26 cellular contexts compared by ENCODE assay signal in the genomic region with DNA sequence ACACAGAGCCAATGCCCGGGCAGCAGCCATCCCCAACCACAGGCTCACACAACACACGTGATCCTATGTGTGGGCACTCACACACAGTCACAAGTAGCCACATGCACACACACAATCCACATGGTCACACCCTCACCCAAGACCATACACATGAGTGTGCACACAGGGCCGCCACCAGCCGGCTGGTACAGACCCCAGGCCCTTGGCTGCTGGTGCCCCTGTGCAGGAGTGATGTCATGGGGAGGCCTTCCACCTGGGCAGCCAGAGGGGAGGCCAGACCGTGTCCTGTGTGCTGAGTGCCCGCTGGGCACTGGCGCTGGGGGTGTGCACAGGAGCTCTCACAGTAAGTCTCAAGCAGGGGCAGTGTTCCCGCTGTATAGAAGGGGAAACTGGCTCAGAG. TPM values are rescaled to one million over a fixed set of nuclear protein-coding genes. Genes with fewer than 3 reads are reported as not detected.
DNase-seq lines count a peak whose midpoint lies in the region; FAIRE-seq and TF ChIP-seq lines count a peak whose summit lies in the region.
"Had no signal": no experiment of that assay in that cellular context is flagged by ENCODE, and none has a peak within 500 bp of the region (broad histone marks: within the 10 kb centered on the region; RNA-seq: fewer than 3 reads in every experiment).

No MANE protein-coding gene starts in this region.

- H3K27me3 ChIP-seq in neuronal stem cell (ENCODE audit: control insufficient read depth in 3 of 3, insufficient read depth in 3 of 3, low read depth in 1 of 3, low read length in 3 of 3), result peaks cover 3 to 94% (median 73%) of the 10 kb centered on the region in 3 experiments

- TF ChIP-seq CTCF in VCaP (conservative IDR thresholded peaks at IDR 0.05) (no peak), kidney (IDR thresholded peaks at IDR 0.05; ENCODE audit: borderline replicate concordance, extremely low read depth, insufficient read depth) (no peak)

- H4K91ac ChIP-seq in neuronal stem cell (ENCODE audit: low read depth, low read length, poor library complexity), result no peak overlapping the region

- no peak overlapping the region for H3K4me2 ChIP-seq in neuronal stem cell (ENCODE audit: insufficient read depth, low read length, poor library complexity, severe bottlenecking)
- H3K4me2 ChIP-seq: GM23338 had no signal

- peak overlapping the region; percentile 69 for H3K18ac ChIP-seq in neuronal stem cell (ENCODE audit: low read length)

- H2BK5ac ChIP-seq in neuronal stem cell (ENCODE audit: low read length), result no peak overlapping the region

- in situ Hi-C loops in KBM-7 (cut with MboI; ENCODE audit: low pct_unique_long_range_greater_than_20kb, low sequenced_read_pairs), result loop anchor here (10.0 kb wide), 2 partner anchors 55 to 145 kb away; no protein-coding TSS in a partner anchor

- H3K4me3 ChIP-seq in kidney (ENCODE audit: low read length in 2 of 2) (no peak overlapping the region), neuronal stem cell (ENCODE audit: low read length in 2 of 2) (no peak overlapping the region)
- H3K4me3 ChIP-seq: GM23338, HAP-1 had no signal

- no peak for DNase-seq in HTR-8/SVneo (ENCODE audit: insufficient read length, low spot score)
- DNase-seq in kidney, result peak; percentile 60
- DNase-seq in neuronal stem cell (ENCODE audit: low spot score), result no peak
- DNase-seq in activated CD4-positive, alpha-beta T cell treated with anti-CD3 and anti-CD28 coated beads for 4 hours, result no peak
- DNase-seq in activated effector memory CD4-positive, alpha-beta T cell treated with Interleukin-2 at 50 U/mL for 16 hours, result no peak
- DNase-seq in KBM-7, result no peak
- no peak for DNase-seq in SK-N-DZ (ENCODE audit: low spot score)
- DNase-seq: C1 segment of cervical spinal cord; Calu3; CD4-positive, alpha-beta memory T cell; COR-L47; DMS53; DMS79 treated with DMSO at 0.1 percent for 48 hours; GF-D8; HFFc6 had no signal

- no peak overlapping the region for H3K23ac ChIP-seq in neuronal stem cell (ENCODE audit: low read depth, low read length, poor library complexity)

- H2AK5ac ChIP-seq in neuronal stem cell (ENCODE audit: low read depth, low read length), result peak overlapping the region; percentile 88

- H3K36me3 ChIP-seq in kidney (ENCODE audit: control insufficient read depth in 1 of 2, insufficient read depth in 2 of 2, low read length in 2 of 2) (no peaks in the 10 kb centered on the region), neuronal stem cell (replicated peaks in 1 of 2; ENCODE audit: control insufficient read depth in 2 of 2, insufficient read depth in 2 of 2, low read length in 2 of 2) (no peaks in the 10 kb centered on the region)
- H3K36me3 ChIP-seq: HAP-1 had no signal

- H3K14ac ChIP-seq in neuronal stem cell (ENCODE audit: low read length), result peak overlapping the region; percentile 73

- no peak overlapping the region for H3K4ac ChIP-seq in neuronal stem cell (ENCODE audit: low read length)

- intact Hi-C loops in kidney (cut with DNase I), result loop anchor here (5.0 kb wide), 1 partner anchor 178 kb away; no protein-coding TSS in a partner anchor

- H3K79me1 ChIP-seq in neuronal stem cell (ENCODE audit: low read depth, low read length), result no peaks in the 10 kb centered on the region

- H3K27ac ChIP-seq in VCaP (peak overlapping the region; percentile 92; the same call in 1 of the 2 replicates), kidney (ENCODE audit: low read depth in 2 of 2, low read length in 2 of 2) (peak overlapping the region in 1 of 2 donors; percentile 25), neuronal stem cell (replicated peaks; ENCODE audit: low read length) (no peak overlapping the region)

- FAIRE-seq in HTR-8/SVneo (lab: Jason Lieb, UNC), result peak; percentile 36
- no peak for FAIRE-seq in kidney (lab: Jason Lieb, UNC)
- FAIRE-seq: GM12891, GM18507, H54 had no signal

- no peak overlapping the region for H2AFZ ChIP-seq in neuronal stem cell (ENCODE audit: low read length)
- H2AFZ ChIP-seq: GM23338 had no signal

- H3K4me1 ChIP-seq in kidney (ENCODE audit: control insufficient read depth in 1 of 2, insufficient read depth in 1 of 2, low read depth in 1 of 2, low read length in 2 of 2) (peaks cover 0 to 9% of the 10 kb centered on the region in 2 donors), neuronal stem cell (ENCODE audit: control insufficient read depth in 2 of 2, insufficient read depth in 1 of 2, low read depth in 1 of 2, low read length in 2 of 2) (peaks cover 18 to 25% of the 10 kb centered on the region in 2 donors)

- no peak overlapping the region for H2BK12ac ChIP-seq in neuronal stem cell (ENCODE audit: low read length)

- H3K9me3 ChIP-seq in kidney (ENCODE audit: control insufficient read depth in 1 of 2, low read length in 2 of 2) (no peaks in the 10 kb centered on the region), neuronal stem cell (replicated peaks in 1 of 2; ENCODE audit: control insufficient read depth in 2 of 2, insufficient read depth in 1 of 2, low read depth in 1 of 2, low read length in 2 of 2) (no peaks in the 10 kb centered on the region)
- H3K9me3 ChIP-seq: HAP-1 had no signal

- H2BK15ac ChIP-seq in neuronal stem cell (ENCODE audit: low read length), result peak overlapping the region; percentile 82

- H2BK120ac ChIP-seq in neuronal stem cell (ENCODE audit: low read depth, low read length), result no peak overlapping the region

- no CpG with 5 or more reads among the region's 8 CpGs for WGBS in neuronal stem cell (ENCODE audit: extremely low coverage in 2 of 2, insufficient read length in 2 of 2, insufficient replicate concordance in 1 of 2), 2 donors

- no peak overlapping the region for H4K8ac ChIP-seq in neuronal stem cell (ENCODE audit: low read depth, low read length)

- H3K9ac ChIP-seq in kidney (ENCODE audit: low read length in 2 of 2) (no peak overlapping the region), neuronal stem cell (ENCODE audit: low read depth, low read length, poor library complexity) (peak overlapping the region; percentile 74)

RNA-seq across cellular contexts. Expression of gene DNAJB8, which starts 36.9 kb away (rescaled TPM):
- total RNA-seq in kidney, result not detected
- polyA plus RNA-seq in kidney (ENCODE audit: insufficient read depth, low read depth, low replicate concordance), result not detected
- polyA plus RNA-seq in neuronal stem cell (2013, experiment 1 of 2), result not detected
- polyA plus RNA-seq in neuronal stem cell (2013, experiment 2 of 2), result not detected
- not detected in 2 replicates for polyA plus RNA-seq in SK-N-DZ (2014; cell fraction: cytosol; rRNA removed)
- not detected in 2 replicates for polyA plus RNA-seq in SK-N-DZ (2014; cell fraction: nucleus; rRNA removed)
- total RNA-seq: A172; A673; Calu3; CD4-positive, alpha-beta memory T cell; Daoy; G401; GM23338; HFFc6 had no signal
- polyA plus RNA-seq: BJ; CD4-positive, alpha-beta memory T cell; GM23338 had no signal
